ENCODE assay signal across 10 cellular contexts in genomic region chr13:42876270-42876714, GRCh38.
DNase-seq lines count a peak whose midpoint lies in the region; ATAC-seq and TF ChIP-seq lines count a peak whose summit lies in the region.
"Had no signal": no experiment of that assay in that cellular context is flagged by ENCODE, and none has a peak within 500 bp of the region (broad histone marks: within the 10 kb centered on the region; RNA-seq: fewer than 3 reads in every experiment).

No MANE protein-coding gene starts in this region.

- CTCF ChIA-PET in Calu3 (lab: Charles Lee): no interaction called here

- H3K36me3 ChIP-seq in iPS-20b (ENCODE audit: insufficient read depth, low read depth, low read length): no peaks in the 10 kb centered on the region

- H3K4me3 ChIP-seq in iPS-20b (ENCODE audit: low read length): peak overlapping the region; percentile 56
- H3K4me3 ChIP-seq: SK-N-MC had no signal

- H3K27me3 Mint-ChIP-seq in Calu3 (ENCODE audit: unreplicated experiment): peaks cover 7% of the 10 kb centered on the region

- BruUV-seq in Calu3 (replicated peaks; lab: Mats Ljungman, UMichigan): no TSS peak

- peaks cover 17% of the 10 kb centered on the region for H3K27me3 ChIP-seq in iPS-20b (ENCODE audit: insufficient read depth, low read length)

- peaks cover 45% of the 10 kb centered on the region for H3K4me1 ChIP-seq in iPS-20b (ENCODE audit: insufficient read depth, low read length)

- intact Hi-C loops in head of caudate nucleus (cut with DNase I) (no loop called here), Calu3 (cut with micrococcal nuclease; ENCODE audit: unreplicated experiment) (no loop called here)

- TF ChIP-seq CTCF in Calu3 (IDR thresholded peaks at IDR 0.05; ENCODE audit: unreplicated experiment): no peak

- ATAC-seq in GM18861 (IDR thresholded peaks at IDR 0.05; ENCODE audit: unreplicated experiment) (peak; percentile 93), GM21786 (IDR thresholded peaks at IDR 0.05; ENCODE audit: unreplicated experiment) (peak; percentile 95), HG03575 (IDR thresholded peaks at IDR 0.05; ENCODE audit: extremely low read depth, insufficient number of reproducible peaks, low FRiP score, unreplicated experiment) (peak; percentile 75)

- peaks cover 12% of the 10 kb centered on the region for H3K4me1 Mint-ChIP-seq in Calu3 (ENCODE audit: low read depth, unreplicated experiment)

- H3K9me3 Mint-ChIP-seq in Calu3 (ENCODE audit: low read depth, unreplicated experiment): peaks cover 2% of the 10 kb centered on the region

- no peak overlapping the region for H3K27ac Mint-ChIP-seq in Calu3 (ENCODE audit: unreplicated experiment)

- peak overlapping the region; percentile 8 for H3K27ac ChIP-seq in iPS-20b (ENCODE audit: low read length)
- H3K27ac ChIP-seq: SK-N-MC had no signal

- DNase-seq in head of caudate nucleus (no peak), Calu3 (no peak), NCI-H1105 (lab: John Stamatoyannopoulos, UW) (no peak), NCI-H524 (lab: John Stamatoyannopoulos, UW) (no peak)
- DNase-seq: cortex of kidney had no signal

- H3K36me3 Mint-ChIP-seq in Calu3 (ENCODE audit: insufficient read depth, unreplicated experiment): no peaks in the 10 kb centered on the region

- no peaks in the 10 kb centered on the region for H3K9me3 ChIP-seq in iPS-20b (ENCODE audit: insufficient read depth, low read depth, low read length)

- no peak overlapping the region for H3K4me3 Mint-ChIP-seq in Calu3 (ENCODE audit: low read depth, unreplicated experiment)

- peak overlapping the region; percentile 67; the same call in 1 of the 2 replicates for H3K9ac ChIP-seq in iPS-20b (ENCODE audit: low read depth, low read length)
